ENCODE assay signal across 12 cellular contexts in genomic region chr21:44918581-44919033, GRCh38. TPM values are rescaled to one million over a fixed set of nuclear protein-coding genes. Genes with fewer than 3 reads are reported as not detected.
A peak's percentile ranks its signal among the peaks of the same experiment; 100 is the strongest.
DNase-seq lines count a peak whose midpoint lies in the region; ATAC-seq lines count a peak whose summit lies in the region.
"Had no signal": no experiment of that assay in that cellular context is flagged by ENCODE, and none has a peak within 500 bp of the region (broad histone marks: within the 10 kb centered on the region; RNA-seq: fewer than 3 reads in every experiment).

No MANE protein-coding gene starts in this region.

- no peak overlapping the region for H3K14ac ChIP-seq in mesenchymal stem cell (ENCODE audit: low read length in 2 of 2)

- peak overlapping the region in 1 of 2 experiments; percentile 6 for H3K23ac ChIP-seq in mesenchymal stem cell (ENCODE audit: low read length in 2 of 2)

- H4K8ac ChIP-seq in mesenchymal stem cell (ENCODE audit: low read length) = no peak overlapping the region

- H2BK5ac ChIP-seq in mesenchymal stem cell (ENCODE audit: low read depth, low read length, poor library complexity, severe bottlenecking) = no peak overlapping the region

- H2BK120ac ChIP-seq in mesenchymal stem cell (ENCODE audit: low read depth, low read length) = no peak overlapping the region

- no peak overlapping the region for H2AFZ ChIP-seq in mesenchymal stem cell (ENCODE audit: low read depth, low read length)

- peaks cover 62 to 67% of the 10 kb centered on the region in 2 experiments for H3K27me3 ChIP-seq in mesenchymal stem cell (ENCODE audit: control insufficient read depth in 1 of 2, insufficient read depth in 1 of 2, low read length in 2 of 2)

- no peaks in the 10 kb centered on the region for H3K9me3 Mint-ChIP-seq in stimulated activated naive CD8-positive, alpha-beta T cell treated with anti-CD3 and anti-CD28 coated beads, Interleukin-15, Interleukin-2, amounts not matched to agents 100 ng/mL and 50 ng/mL, for 24 hours
- no peaks in the 10 kb centered on the region for H3K9me3 Mint-ChIP-seq in activated naive CD4-positive, alpha-beta T cell treated with anti-CD3 and anti-CD28 coated beads, Interleukin-2, amount 50 U/mL, for 72 hours

- H3K27ac ChIP-seq in mesenchymal stem cell (ENCODE audit: low read length, poor library complexity, severe bottlenecking) = no peak overlapping the region

- H2BK12ac ChIP-seq in mesenchymal stem cell (ENCODE audit: low read length in 2 of 2) = no peak overlapping the region

- no peak for DNase-seq in stimulated activated naive CD8-positive, alpha-beta T cell treated with anti-CD3 and anti-CD28 coated beads, Interleukin-15, Interleukin-2, amounts not matched to agents 100 U/mL and 50 U/mL, for 24 hours
- DNase-seq in activated naive CD4-positive, alpha-beta T cell treated with anti-CD3 and anti-CD28 coated beads, Interleukin-2, amount 50 U/mL, for 72 hours (ENCODE audit: low spot score in 2 of 2) = no peak
- DNase-seq in mesenchymal stem cell (peak; percentile 17), 8988T (no peak), SKM-1 treated with dmso at 0.1 percent for 144 hours (lab: John Stamatoyannopoulos, UW; ENCODE audit: unreplicated experiment) (no peak), HuH-7.5 (ENCODE audit: low spot score) (no peak)
- DNase-seq: activated CD4-positive, CD25-positive, alpha-beta regulatory T cell; amniotic stem cell; midbrain; MM.1S had no signal

- no peaks in the 10 kb centered on the region for H3K27me3 Mint-ChIP-seq in stimulated activated naive CD8-positive, alpha-beta T cell treated with anti-CD3 and anti-CD28 coated beads, Interleukin-15, Interleukin-2, amounts not matched to agents 100 ng/mL and 50 ng/mL, for 24 hours

- H3K9ac ChIP-seq in mesenchymal stem cell (ENCODE audit: low read length) = no peak overlapping the region

- no peak overlapping the region for H3K4ac ChIP-seq in mesenchymal stem cell (ENCODE audit: low read depth in 1 of 2, low read length in 2 of 2)

- 46% methylated on average over 13 of the region's 13 CpGs for WGBS in mesenchymal stem cell

- ATAC-seq in stimulated activated naive CD8-positive, alpha-beta T cell treated with anti-CD3 and anti-CD28 coated beads, Interleukin-15, Interleukin-2, amounts not matched to agents 100 U/mL and 50 U/mL, for 24 hours = no peak
- ATAC-seq in activated naive CD4-positive, alpha-beta T cell treated with anti-CD3 and anti-CD28 coated beads, Interleukin-2, amount 50 U/mL, for 72 hours = no peak
- no peak for ATAC-seq in HG02970 (IDR thresholded peaks at IDR 0.05; ENCODE audit: low FRiP score, unreplicated experiment)

- no peaks in the 10 kb centered on the region for H3K79me1 ChIP-seq in mesenchymal stem cell (replicated peaks; ENCODE audit: low read length, poor library complexity, severe bottlenecking)

- H3K4me3 Mint-ChIP-seq in stimulated activated naive CD8-positive, alpha-beta T cell treated with anti-CD3 and anti-CD28 coated beads, Interleukin-15, Interleukin-2, amounts not matched to agents 100 ng/mL and 50 ng/mL, for 24 hours = peak overlapping the region; percentile 100

- no peak overlapping the region for H2BK15ac ChIP-seq in mesenchymal stem cell (ENCODE audit: low read depth, poor library complexity, severe bottlenecking)

- H3K4me3 ChIP-seq in mesenchymal stem cell (ENCODE audit: insufficient read depth in 1 of 2, low read depth in 1 of 2, low read length in 2 of 2) = no peak overlapping the region

- no peak overlapping the region for H3K18ac ChIP-seq in mesenchymal stem cell (ENCODE audit: low read depth in 1 of 2, low read length in 2 of 2)

- no peak overlapping the region for H2AK5ac ChIP-seq in mesenchymal stem cell (ENCODE audit: low read length, severe bottlenecking)

- no peak overlapping the region for H3K4me2 ChIP-seq in mesenchymal stem cell (ENCODE audit: low read length, poor library complexity, severe bottlenecking)

- H3K4me1 ChIP-seq in mesenchymal stem cell (ENCODE audit: control insufficient read depth, insufficient read depth, low read depth, low read length) = no peaks in the 10 kb centered on the region

- no peak overlapping the region for H4K91ac ChIP-seq in mesenchymal stem cell (ENCODE audit: low read length)

- H3K36me3 ChIP-seq in mesenchymal stem cell (ENCODE audit: control insufficient read depth in 1 of 2, insufficient read depth in 2 of 2, low read depth in 1 of 2, low read length in 2 of 2) = no peaks in the 10 kb centered on the region

- H3K9me3 ChIP-seq in mesenchymal stem cell (ENCODE audit: control insufficient read depth, low read length) = no peaks in the 10 kb centered on the region

- peaks cover 82% of the 10 kb centered on the region for H3K4me1 Mint-ChIP-seq in stimulated activated naive CD8-positive, alpha-beta T cell treated with anti-CD3 and anti-CD28 coated beads, Interleukin-15, Interleukin-2, amounts not matched to agents 100 ng/mL and 50 ng/mL, for 24 hours (ENCODE audit: low read depth)

- H3K36me3 Mint-ChIP-seq in stimulated activated naive CD8-positive, alpha-beta T cell treated with anti-CD3 and anti-CD28 coated beads, Interleukin-15, Interleukin-2, amounts not matched to agents 100 ng/mL and 50 ng/mL, for 24 hours (ENCODE audit: low read depth) = peaks cover 34% of the 10 kb centered on the region
- H3K36me3 Mint-ChIP-seq in activated naive CD4-positive, alpha-beta T cell treated with anti-CD3 and anti-CD28 coated beads, Interleukin-2, amount 50 U/mL, for 72 hours = peaks cover 22 to 31% of the 10 kb centered on the region in 2 donors

- peak overlapping the region; percentile 71 for H3K27ac Mint-ChIP-seq in stimulated activated naive CD8-positive, alpha-beta T cell treated with anti-CD3 and anti-CD28 coated beads, Interleukin-15, Interleukin-2, amounts not matched to agents 100 ng/mL and 50 ng/mL, for 24 hours
- H3K27ac Mint-ChIP-seq in activated naive CD4-positive, alpha-beta T cell treated with anti-CD3 and anti-CD28 coated beads, Interleukin-2, amount 50 U/mL, for 72 hours = peak overlapping the region; percentile 94 to 96

RNA-seq across cellular contexts. Expression of gene ITGB2, which starts 2.1 kb away (rescaled TPM):
- 100 to 1,000 TPM; 151 to 272 TPM for total RNA-seq in activated naive CD4-positive, alpha-beta T cell treated with anti-CD3 and anti-CD28 coated beads, Interleukin-2, amount 50 U/mL, for 72 hours
- 0.40 TPM for polyA plus RNA-seq in mesenchymal stem cell (2013, experiment 1 of 2)
- polyA plus RNA-seq in mesenchymal stem cell (2013, experiment 2 of 2) = 0.14 TPM

RNA-seq across cellular contexts. Expression of gene SLX9, which starts 21.2 kb away (rescaled TPM):
- total RNA-seq in activated naive CD4-positive, alpha-beta T cell treated with anti-CD3 and anti-CD28 coated beads, Interleukin-2, amount 50 U/mL, for 72 hours = 10 to 100 TPM; 25.3 to 63.9 TPM
- polyA plus RNA-seq in mesenchymal stem cell (2013, experiment 1 of 2) = 14.7 TPM
- 15.1 TPM for polyA plus RNA-seq in mesenchymal stem cell (2013, experiment 2 of 2)

RNA-seq across cellular contexts. Expression of gene PTTG1IP, which starts 45.1 kb away (rescaled TPM):
- total RNA-seq in activated naive CD4-positive, alpha-beta T cell treated with anti-CD3 and anti-CD28 coated beads, Interleukin-2, amount 50 U/mL, for 72 hours = 10 to 100 TPM; 61.7 to 99.8 TPM
- polyA plus RNA-seq in mesenchymal stem cell (2013, experiment 1 of 2) = 262 TPM
- 266 TPM for polyA plus RNA-seq in mesenchymal stem cell (2013, experiment 2 of 2)
